ENCODE assay signal across 22 cellular contexts in genomic region chr7:3067606-3068005, GRCh38. TPM values are rescaled to one million over a fixed set of nuclear protein-coding genes. Genes with fewer than 3 reads are reported as not detected.
DNase-seq lines count a peak whose midpoint lies in the region; TF ChIP-seq lines count a peak whose summit lies in the region.
"Had no signal": no experiment of that assay in that cellular context is flagged by ENCODE, and none has a peak within 500 bp of the region (broad histone marks: within the 10 kb centered on the region; RNA-seq: fewer than 3 reads in every experiment).

No MANE protein-coding gene starts in this region.

- no peak overlapping the region for H3K4me3 Mint-ChIP-seq in activated naive CD4-positive, alpha-beta T cell treated with anti-CD3 and anti-CD28 coated beads for 36 hours
- peak overlapping the region; percentile 43 for H3K4me3 Mint-ChIP-seq in T-helper 2 cell treated with Interferon-gamma antibody and Interleukin-4, amounts not matched to agents 5 μg/mL and 100 μg/mL, for 36 hours
- H3K4me3 Mint-ChIP-seq in endodermal cell: no peak overlapping the region
- H3K4me3 Mint-ChIP-seq: nephron progenitor cell, WTC11 had no signal

- no peaks in the 10 kb centered on the region for H3K27me3 Mint-ChIP-seq in activated naive CD4-positive, alpha-beta T cell treated with anti-CD3 and anti-CD28 coated beads for 36 hours (ENCODE audit: low read depth)
- no peaks in the 10 kb centered on the region for H3K27me3 Mint-ChIP-seq in T-helper 2 cell treated with Interferon-gamma antibody and Interleukin-4, amounts not matched to agents 5 μg/mL and 100 μg/mL, for 36 hours (ENCODE audit: low read depth)
- peaks cover 4% of the 10 kb centered on the region for H3K27me3 Mint-ChIP-seq in endodermal cell (ENCODE audit: insufficient read depth)

- H3K9me3 Mint-ChIP-seq in activated naive CD4-positive, alpha-beta T cell treated with anti-CD3 and anti-CD28 coated beads for 36 hours: peaks cover 16% of the 10 kb centered on the region
- peaks cover 24% of the 10 kb centered on the region for H3K9me3 Mint-ChIP-seq in T-helper 2 cell treated with Interferon-gamma antibody and Interleukin-4, amounts not matched to agents 5 μg/mL and 100 μg/mL, for 36 hours
- peaks cover 11% of the 10 kb centered on the region for H3K9me3 Mint-ChIP-seq in endodermal cell

- CTCF ChIA-PET in activated naive CD4-positive, alpha-beta T cell treated with anti-CD3 and anti-CD28 coated beads for 36 hours (lab: Charles Lee): interaction anchor here (0.6 to 5.8 kb wide), 10 partner anchors 18 to 537 kb away, joined by 3 to 49 read pairs (median 4); no protein-coding TSS in a partner anchor
- CTCF ChIA-PET in PC-9 (lab: Charles Lee): no interaction called here

- POLR2A ChIA-PET in PC-9 (lab: Charles Lee; ENCODE audit: unreplicated experiment): no interaction called here

- no peak overlapping the region for H2AFZ ChIP-seq in PC-9

- H4K20me1 ChIP-seq in PC-9 (ENCODE audit: insufficient read depth): no peaks in the 10 kb centered on the region

- no peak for TF ChIP-seq CTCF in PC-9 (conservative IDR thresholded peaks at IDR 0.05)
- no peak for TF ChIP-seq CTCF in lower leg skin (IDR thresholded peaks at IDR 0.05)
- no peak for TF ChIP-seq CTCF in stomach (IDR thresholded peaks at IDR 0.05)
- TF ChIP-seq CTCF in endodermal cell (conservative IDR thresholded peaks at IDR 0.05): no peak

- no peak overlapping the region for H3K4me3 ChIP-seq in PC-9
- no peak overlapping the region for H3K4me3 ChIP-seq in lower leg skin (ENCODE audit: low read depth, poor library complexity, severe bottlenecking)
- H3K4me3 ChIP-seq in stomach: no peak overlapping the region
- H3K4me3 ChIP-seq in endodermal cell (ENCODE audit: low read length): no peak overlapping the region
- H3K4me3 ChIP-seq: adrenal gland, prostate gland, smooth muscle cell, upper lobe of right lung had no signal

- H3K36me3 ChIP-seq in PC-9 (ENCODE audit: low read depth): no peaks in the 10 kb centered on the region
- H3K36me3 ChIP-seq in stomach: no peaks in the 10 kb centered on the region
- no peaks in the 10 kb centered on the region for H3K36me3 ChIP-seq in endodermal cell (ENCODE audit: control insufficient read depth, insufficient read depth, low read length)
- H3K36me3 ChIP-seq: adrenal gland, prostate gland, upper lobe of right lung had no signal

- H3K36me3 Mint-ChIP-seq in activated naive CD4-positive, alpha-beta T cell treated with anti-CD3 and anti-CD28 coated beads for 36 hours (ENCODE audit: low read depth): peaks cover 3% of the 10 kb centered on the region
- peaks cover 20% of the 10 kb centered on the region for H3K36me3 Mint-ChIP-seq in T-helper 2 cell treated with Interferon-gamma antibody and Interleukin-4, amounts not matched to agents 5 μg/mL and 100 μg/mL, for 36 hours (ENCODE audit: low read depth)
- peaks cover 1% of the 10 kb centered on the region for H3K36me3 Mint-ChIP-seq in endodermal cell (ENCODE audit: low read depth)

- H3K27me3 ChIP-seq in PC-9 (ENCODE audit: insufficient read depth, low read depth) (no peaks in the 10 kb centered on the region), stomach (peaks cover 0 to 22% (median 0%) of the 10 kb centered on the region in 3 donors), endodermal cell (ENCODE audit: control insufficient read depth, insufficient read depth, low read length, poor library complexity, severe bottlenecking) (no peaks in the 10 kb centered on the region)
- H3K27me3 ChIP-seq: adrenal gland, upper lobe of right lung had no signal

- BruUV-seq in PC-9 (replicated peaks; lab: Mats Ljungman, UMichigan): no TSS peak

- no peak overlapping the region for H3K9ac ChIP-seq in endodermal cell (ENCODE audit: extremely low read depth, low read length, poor library complexity, severe bottlenecking)
- H3K9ac ChIP-seq: KMS-11 had no signal

- DNase-seq in activated naive CD4-positive, alpha-beta T cell treated with anti-CD3 and anti-CD28 coated beads for 36 hours: peak; percentile 33
- DNase-seq in activated naive CD4-positive, alpha-beta T cell (lab: John Stamatoyannopoulos, UW): no peak
- no peak for DNase-seq in T-helper 2 cell treated with Interferon-gamma antibody and Interleukin-4, amounts not matched to agents 5 μg/mL and 100 μg/mL, for 36 hours (ENCODE audit: low spot score)
- peak; percentile 42 for DNase-seq in left kidney (ENCODE audit: low read depth, low spot score)
- no peak for DNase-seq in PC-9
- DNase-seq in lower leg skin (ENCODE audit: low spot score in 2 of 2): no peak
- no peak for DNase-seq in stomach
- DNase-seq in endodermal cell: no peak
- DNase-seq: adrenal gland; effector CD4-positive, alpha-beta T cell; NCI-H1105; NCI-H2107; NCI-H526; nephron progenitor cell; Right ventricle myocardium superior; stimulated activated naive CD4-positive, alpha-beta T cell; upper lobe of right lung had no signal

- H3K4me1 Mint-ChIP-seq in activated naive CD4-positive, alpha-beta T cell treated with anti-CD3 and anti-CD28 coated beads for 36 hours (ENCODE audit: low read depth): peaks cover 73% of the 10 kb centered on the region
- H3K4me1 Mint-ChIP-seq in T-helper 2 cell treated with Interferon-gamma antibody and Interleukin-4, amounts not matched to agents 5 μg/mL and 100 μg/mL, for 36 hours (ENCODE audit: low read depth): peaks cover 68% of the 10 kb centered on the region
- H3K4me1 Mint-ChIP-seq in endodermal cell: no peaks in the 10 kb centered on the region

- TF ChIP-seq POLR2A in lower leg skin (IDR thresholded peaks at IDR 0.05) (no peak), stomach (IDR thresholded peaks at IDR 0.05) (no peak)

- no peak overlapping the region for H3K27ac ChIP-seq in PC-9
- H3K27ac ChIP-seq in stomach: no peak overlapping the region
- H3K27ac ChIP-seq in endodermal cell (ENCODE audit: low read depth, low read length): no peak overlapping the region
- H3K27ac ChIP-seq: adrenal gland, KMS-11, prostate gland, upper lobe of right lung had no signal

- WGBS in lower leg skin, 2 donors: 85 to 91% methylated on average over 2 of the region's 2 CpGs
- 69 to 92% (median 86%) methylated on average over 2 of the region's 2 CpGs for whole genome bisulfite sequencing in stomach, 5 donors
- 93 to 96% methylated on average over 2 of the region's 2 CpGs for WGBS in endodermal cell (ENCODE audit: insufficient coverage in 1 of 2, insufficient read length in 1 of 2), 2 experiments

- H3K9me2 ChIP-seq in PC-9 (ENCODE audit: insufficient read depth): no peaks in the 10 kb centered on the region

- H3K4me2 ChIP-seq in PC-9: no peak overlapping the region
- H3K4me2 ChIP-seq: KMS-11 had no signal

- no peak for TF ChIP-seq EP300 in stomach (IDR thresholded peaks at IDR 0.05)

- no peaks in the 10 kb centered on the region for H3F3A ChIP-seq in PC-9 (ENCODE audit: insufficient read depth, low read depth)

- no peak overlapping the region for H3K27ac Mint-ChIP-seq in activated naive CD4-positive, alpha-beta T cell treated with anti-CD3 and anti-CD28 coated beads for 36 hours
- H3K27ac Mint-ChIP-seq in T-helper 2 cell treated with Interferon-gamma antibody and Interleukin-4, amounts not matched to agents 5 μg/mL and 100 μg/mL, for 36 hours: peak overlapping the region; percentile 59
- no peak overlapping the region for H3K27ac Mint-ChIP-seq in endodermal cell
- H3K27ac Mint-ChIP-seq: nephron progenitor cell, WTC11 had no signal

- no peaks in the 10 kb centered on the region for H3K4me1 ChIP-seq in PC-9 (replicated peaks; ENCODE audit: insufficient read depth)
- no peaks in the 10 kb centered on the region for H3K4me1 ChIP-seq in stomach
- H3K4me1 ChIP-seq in endodermal cell (ENCODE audit: control insufficient read depth, insufficient read depth, low read length): no peaks in the 10 kb centered on the region
- H3K4me1 ChIP-seq: adrenal gland, prostate gland had no signal

- H3K79me2 ChIP-seq in PC-9 (ENCODE audit: low read depth): no peaks in the 10 kb centered on the region

- H3K9me3 ChIP-seq in PC-9 (ENCODE audit: insufficient read depth, low read depth) (peaks cover 8% of the 10 kb centered on the region; the same call in 1 of the 2 replicates), stomach (peaks cover 0 to 15% (median 5%) of the 10 kb centered on the region in 4 donors), endodermal cell (ENCODE audit: control insufficient read depth, low read length) (peaks cover 4% of the 10 kb centered on the region)
- H3K9me3 ChIP-seq: adrenal gland, prostate gland, upper lobe of right lung had no signal

- intact Hi-C loops in activated naive CD4-positive, alpha-beta T cell treated with anti-CD3 and anti-CD28 coated beads for 36 hours (cut with micrococcal nuclease): loop anchor here (10.0 kb wide), 1 partner anchor 313 kb away; no protein-coding TSS in a partner anchor
- intact Hi-C loops in PC-9 (cut with micrococcal nuclease; ENCODE audit: unreplicated experiment): no loop called here
- intact Hi-C loops in lower leg skin (cut with DNase I; ENCODE audit: low total_unique reads): no loop called here
- intact Hi-C loops in stomach (cut with DNase I; ENCODE audit: low total_unique reads): no loop called here

RNA-seq across cellular contexts. Expression of gene CARD11, which starts 23.9 kb away (rescaled TPM):
- 100 to 1,000 TPM in 1 of 2 experiments, 10 to 100 TPM in 1; 99.4 to 105 TPM for total RNA-seq in activated naive CD4-positive, alpha-beta T cell treated with anti-CD3 and anti-CD28 coated beads for 36 hours
- 62.6 and 63.3 TPM in 2 replicates for total RNA-seq in PC-9 (2021)
- total RNA-seq in lower leg skin: under 1 TPM in 2 of 4 donors, not detected in 2; 0.17 to 0.68 TPM
- 1 to 10 TPM in 3 of 5 donors, under 1 TPM in 1, not detected in 1; 0.45 to 9.7 (median 4.3) TPM for total RNA-seq in stomach
- polyA plus RNA-seq in stomach: 1 to 10 TPM; 1.4 to 1.8 (median 1.7) TPM
- 10 to 100 TPM in 1 of 2 donors, 1 to 10 TPM in 1; 7.2 to 10.8 TPM for total RNA-seq in endodermal cell
- polyA plus RNA-seq in endodermal cell (2013, experiment 1 of 2): 2.1 TPM
- polyA plus RNA-seq in endodermal cell (2013, experiment 2 of 2): 1.4 TPM
- total RNA-seq: G401 had no signal

Comparison
In these comparisons a context has a peak if more than half of its experiments do, and no peak if none do; other contexts are left out.
1. DNase-seq: peak in activated naive CD4-positive, alpha-beta T cell treated with anti-CD3 and anti-CD28 coated beads for 36 hours (single experiment) and left kidney (single experiment); none in activated naive CD4-positive, alpha-beta T cell (0 of 4), T-helper 2 cell treated with Interferon-gamma antibody and Interleukin-4, amounts not matched to agents 5 μg/mL and 100 μg/mL, for 36 hours (single experiment), PC-9 (0 of 2), lower leg skin (0 of 2), stomach (single experiment) and endodermal cell (single experiment).